In genomic region chr22:49962751-49963646, GRCh38 we compare ENCODE assay signal across 8 cellular contexts. TPM values are rescaled to one million over a fixed set of nuclear protein-coding genes. Genes with fewer than 3 reads are reported as not detected.
DNase-seq lines count a peak whose midpoint lies in the region; ATAC-seq, FAIRE-seq and TF ChIP-seq lines count a peak whose summit lies in the region.

No MANE protein-coding gene starts in this region.

- intact Hi-C loops in HepG2 (cut with micrococcal nuclease; ENCODE audit: unreplicated experiment) = no loop called here

- no peak for ATAC-seq in HepG2
- no peak for ATAC-seq in GM21619 (IDR thresholded peaks at IDR 0.05; ENCODE audit: unreplicated experiment)
- no peak for ATAC-seq in GM21367 (IDR thresholded peaks at IDR 0.05; ENCODE audit: unreplicated experiment)

- no peak for FAIRE-seq in HepG2 (lab: Jason Lieb, UNC)

- no peaks in the 10 kb centered on the region for H3K9me3 ChIP-seq in HepG2 (ENCODE audit: low read length)

- peaks cover 36% of the 10 kb centered on the region for H3K79me2 ChIP-seq in HepG2 (ENCODE audit: insufficient read depth, low read length)

- H3K27ac ChIP-seq in brain microvascular endothelial cell (peak overlapping the region; percentile 87), HepG2 (ENCODE audit: extremely low read length, insufficient read depth, low read length) (peak overlapping the region; percentile 72), temporal lobe (ENCODE audit: low read depth, low read length) (peak overlapping the region; percentile 87)

- H3K4me1 ChIP-seq in HepG2 (ENCODE audit: insufficient read depth, low read length) = peaks cover 75% of the 10 kb centered on the region

- 63% methylated on average over 31 of the region's 63 CpGs for WGBS in HepG2 (ENCODE audit: low lambda C conversion rate)

- peak in 1 of 2 experiments; percentile 4; a peak in 1 of 4 replicates for TF ChIP-seq POLR2A in HepG2 (IDR thresholded peaks at IDR 0.05; ENCODE audit: insufficient read depth in 1 of 2, low read depth in 2 of 2, low read length in 2 of 2)

- DNase-seq in activated gamma-delta T cell treated with Interleukin-2 at 50 U/mL for 16 hours (peak; percentile 4), activated gamma-delta T cell (lab: John Stamatoyannopoulos, UW) (no peak), brain microvascular endothelial cell (no peak), HepG2 (ENCODE audit: low spot score) (no peak), EL (no peak)

- peak overlapping the region; percentile 73 for H3K9ac ChIP-seq in HepG2 (ENCODE audit: insufficient read depth, low read depth, low read length)

- H3K4me3 ChIP-seq in brain microvascular endothelial cell (ENCODE audit: low read depth, low read length) (peak overlapping the region; percentile 70), HepG2 (replicated peaks in 1 of 3; ENCODE audit: insufficient read depth in 1 of 3, low read depth in 2 of 3, low read length in 3 of 3) (peak overlapping the region; percentile 65 to 99 (median 97))

- H4K20me1 ChIP-seq in HepG2 (ENCODE audit: insufficient read depth, low read length) = peaks cover 37% of the 10 kb centered on the region

- POLR2A ChIA-PET in HepG2 (lab: Yijun Ruan, JAX) = interaction anchor here (0.6 to 16.4 kb wide), 6 partner anchors 8 to 32 kb away, joined by 3 to 722 read pairs (median 24); partner anchors contain the start of gene PIM3

- peak overlapping the region; percentile 94 for H3K4me2 ChIP-seq in HepG2 (ENCODE audit: low read depth, low read length)

- TF ChIP-seq CTCF in brain microvascular endothelial cell (IDR thresholded peaks at IDR 0.05; ENCODE audit: low read depth, low read length, missing control alignments) (no peak), HepG2 (CRISPR knock-in tag; IDR thresholded peaks at IDR 0.05) (0 out of 2 replicates have a peak, but pooled peaks have one; percentile 1)

- in situ Hi-C loops in brain microvascular endothelial cell (cut with HindIII; ENCODE audit: low pct_ligation_motif_present, low sequenced_read_pairs) = no loop called here
- in situ Hi-C loops in HepG2 (cut with HindIII; ENCODE audit: extremely low pct_ligation_motif_present, low pct_unique_long_range_greater_than_20kb) = no loop called here

- no peak overlapping the region for H2AFZ ChIP-seq in HepG2 (ENCODE audit: low read length)

- no peak for TF ChIP-seq RAD21 in HepG2 (CRISPR knock-in tag; IDR thresholded peaks at IDR 0.05)

- CTCF ChIA-PET in HepG2 (lab: Yijun Ruan, JAX; ENCODE audit: low intra/inter-chr PET ratio, low total read pairs) = no interaction called here

- H3K27me3 ChIP-seq in brain microvascular endothelial cell (replicated peaks) = no peaks in the 10 kb centered on the region
- H3K27me3 ChIP-seq in HepG2 (ENCODE audit: control insufficient read depth in 1 of 2, insufficient read depth in 2 of 2, low read length in 2 of 2) = no peaks in the 10 kb centered on the region; a peak in 1 of 5 replicates

- BruUV-seq in HepG2 (replicated peaks; lab: Mats Ljungman, UMichigan) = TSS peak; percentile 47

- H3K36me3 ChIP-seq in brain microvascular endothelial cell (replicated peaks) (peaks cover 20% of the 10 kb centered on the region), HepG2 (replicated peaks in 1 of 2; ENCODE audit: control insufficient read depth in 1 of 2, insufficient read depth in 2 of 2, low read length in 2 of 2) (peaks cover 9 to 23% of the 10 kb centered on the region in 2 experiments)

- no peak for TF ChIP-seq EP300 in HepG2 (IDR thresholded peaks at IDR 0.05; ENCODE audit: low read depth in 2 of 2, low read length in 2 of 2)
- no peak for TF ChIP-seq EP300 in HepG2 (CRISPR knock-in tag; IDR thresholded peaks at IDR 0.05; ENCODE audit: borderline replicate concordance)

RNA-seq across cellular contexts. Expression of gene PIM3, which starts 2.4 kb away (rescaled TPM):
- 18.2 and 31.2 TPM in 2 replicates for total RNA-seq in HepG2 (2016; rRNA removed; fragmentation: Illumina TruSeq; extraction: Trizol)
- 12.4 and 12.6 TPM in 2 replicates for total RNA-seq in HepG2 (2016; cell fraction: cytosol; rRNA removed; fragmentation: Illumina TruSeq; extraction: Trizol; ENCODE audit: low read depth)
- total RNA-seq in HepG2 (2016; cell fraction: insoluble cytoplasmic fraction; rRNA removed; fragmentation: Illumina TruSeq; extraction: Trizol) = 17.3 and 32.7 TPM in 2 replicates
- 27.1 and 31.2 TPM in 2 replicates for total RNA-seq in HepG2 (2016; cell fraction: membrane; rRNA removed; fragmentation: Illumina TruSeq; extraction: Trizol)
- total RNA-seq in HepG2 (2016; cell fraction: nucleus; rRNA removed; fragmentation: Illumina TruSeq; extraction: Trizol) = 24.6 and 30.5 TPM in 2 replicates
- 21.6 and 24.1 TPM in 2 replicates for polyA plus RNA-seq in HepG2 (2011; rRNA removed)
- polyA plus RNA-seq in HepG2 (2011; cell fraction: cytosol; rRNA removed) = 21.4 and 47.8 TPM in 2 replicates
- polyA plus RNA-seq in HepG2 (2011; cell fraction: nucleus; rRNA removed) = 121 and 136 TPM in 2 replicates
- 22.6 and 36.4 TPM in 2 replicates for polyA plus RNA-seq in HepG2 (2012)
- 7.3 and 9.3 TPM in 2 replicates for polyA plus RNA-seq in HepG2 (2016; cell fraction: cytosol; fragmentation: Illumina TruSeq; extraction: Trizol; ENCODE audit: low read depth)
- polyA plus RNA-seq in HepG2 (2016; cell fraction: insoluble cytoplasmic fraction; fragmentation: Illumina TruSeq; extraction: Trizol; ENCODE audit: low read depth) = 21.4 and 25.4 TPM in 2 replicates
- 17.2 and 17.8 TPM in 2 replicates for polyA plus RNA-seq in HepG2 (2016; cell fraction: membrane; fragmentation: Illumina TruSeq; extraction: Trizol; ENCODE audit: low read depth)
- polyA plus RNA-seq in HepG2 (2016; cell fraction: nucleus; fragmentation: Illumina TruSeq; extraction: Trizol; ENCODE audit: insufficient read depth, low read depth) = 62.7 and 63.0 TPM in 2 replicates
- 8.8 and 50.3 TPM in 2 replicates for polyA minus RNA-seq in HepG2 (2011; rRNA and poly(A)+ RNA removed; ENCODE audit: low replicate concordance)
- polyA minus RNA-seq in HepG2 (2011; cell fraction: cytosol; rRNA and poly(A)+ RNA removed) = 23.0 and 37.5 TPM in 2 replicates
- polyA minus RNA-seq in HepG2 (2011; cell fraction: nucleus; rRNA and poly(A)+ RNA removed) = 17.0 and 22.8 TPM in 2 replicates
- 8.9 TPM for total RNA-seq in temporal lobe

RNA-seq across cellular contexts. Expression of gene CRELD2, which starts 44.6 kb away (rescaled TPM):
- total RNA-seq in HepG2 (2016; rRNA removed; fragmentation: Illumina TruSeq; extraction: Trizol) (19.6 and 44.7 TPM in 2 replicates), temporal lobe (8.6 TPM)
- total RNA-seq in HepG2 (2016; cell fraction: cytosol; rRNA removed; fragmentation: Illumina TruSeq; extraction: Trizol; ENCODE audit: low read depth) = 22.4 and 24.2 TPM in 2 replicates
- total RNA-seq in HepG2 (2016; cell fraction: insoluble cytoplasmic fraction; rRNA removed; fragmentation: Illumina TruSeq; extraction: Trizol) = 18.8 and 46.8 TPM in 2 replicates
- 27.6 and 29.9 TPM in 2 replicates for total RNA-seq in HepG2 (2016; cell fraction: membrane; rRNA removed; fragmentation: Illumina TruSeq; extraction: Trizol)
- 35.5 and 40.6 TPM in 2 replicates for total RNA-seq in HepG2 (2016; cell fraction: nucleus; rRNA removed; fragmentation: Illumina TruSeq; extraction: Trizol)
- 17.2 and 20.2 TPM in 2 replicates for polyA plus RNA-seq in HepG2 (2011; rRNA removed)
- polyA plus RNA-seq in HepG2 (2011; cell fraction: cytosol; rRNA removed) = 16.7 and 25.6 TPM in 2 replicates
- 44.2 and 48.8 TPM in 2 replicates for polyA plus RNA-seq in HepG2 (2011; cell fraction: nucleus; rRNA removed)
- polyA plus RNA-seq in HepG2 (2012) = 9.4 and 10.2 TPM in 2 replicates
- polyA plus RNA-seq in HepG2 (2016; cell fraction: cytosol; fragmentation: Illumina TruSeq; extraction: Trizol; ENCODE audit: low read depth) = 25.8 and 29.9 TPM in 2 replicates
- 22.7 and 25.1 TPM in 2 replicates for polyA plus RNA-seq in HepG2 (2016; cell fraction: insoluble cytoplasmic fraction; fragmentation: Illumina TruSeq; extraction: Trizol; ENCODE audit: low read depth)
- polyA plus RNA-seq in HepG2 (2016; cell fraction: membrane; fragmentation: Illumina TruSeq; extraction: Trizol; ENCODE audit: low read depth) = 26.9 and 27.0 TPM in 2 replicates
- polyA plus RNA-seq in HepG2 (2016; cell fraction: nucleus; fragmentation: Illumina TruSeq; extraction: Trizol; ENCODE audit: insufficient read depth, low read depth) = 89.1 and 100 TPM in 2 replicates
- polyA minus RNA-seq in HepG2 (2011; rRNA and poly(A)+ RNA removed; ENCODE audit: low replicate concordance) = 6.9 and 14.7 TPM in 2 replicates
- 4.4 and 5.2 TPM in 2 replicates for polyA minus RNA-seq in HepG2 (2011; cell fraction: cytosol; rRNA and poly(A)+ RNA removed)
- 4.5 and 4.7 TPM in 2 replicates for polyA minus RNA-seq in HepG2 (2011; cell fraction: nucleus; rRNA and poly(A)+ RNA removed)

RNA-seq across cellular contexts. Expression of gene ALG12, which starts 44.8 kb away (rescaled TPM):
- total RNA-seq in HepG2 (2016; rRNA removed; fragmentation: Illumina TruSeq; extraction: Trizol) = 6.6 and 15.8 TPM in 2 replicates
- total RNA-seq in HepG2 (2016; cell fraction: cytosol; rRNA removed; fragmentation: Illumina TruSeq; extraction: Trizol; ENCODE audit: low read depth) = 1.5 and 3.0 TPM in 2 replicates
- 6.8 and 15.6 TPM in 2 replicates for total RNA-seq in HepG2 (2016; cell fraction: insoluble cytoplasmic fraction; rRNA removed; fragmentation: Illumina TruSeq; extraction: Trizol)
- total RNA-seq in HepG2 (2016; cell fraction: membrane; rRNA removed; fragmentation: Illumina TruSeq; extraction: Trizol) = 6.4 and 10.5 TPM in 2 replicates
- 10.6 and 14.2 TPM in 2 replicates for total RNA-seq in HepG2 (2016; cell fraction: nucleus; rRNA removed; fragmentation: Illumina TruSeq; extraction: Trizol)
- polyA plus RNA-seq in HepG2 (2011; rRNA removed) = 7.8 and 9.5 TPM in 2 replicates
- polyA plus RNA-seq in HepG2 (2011; cell fraction: cytosol; rRNA removed) = 5.9 and 6.1 TPM in 2 replicates
- polyA plus RNA-seq in HepG2 (2011; cell fraction: nucleus; rRNA removed) = 25.1 and 26.7 TPM in 2 replicates
- 9.4 and 10.0 TPM in 2 replicates for polyA plus RNA-seq in HepG2 (2012)
- polyA plus RNA-seq in HepG2 (2016; cell fraction: cytosol; fragmentation: Illumina TruSeq; extraction: Trizol; ENCODE audit: low read depth) = 2.9 and 3.3 TPM in 2 replicates
- 6.1 and 6.8 TPM in 2 replicates for polyA plus RNA-seq in HepG2 (2016; cell fraction: insoluble cytoplasmic fraction; fragmentation: Illumina TruSeq; extraction: Trizol; ENCODE audit: low read depth)
- 5.6 and 6.9 TPM in 2 replicates for polyA plus RNA-seq in HepG2 (2016; cell fraction: membrane; fragmentation: Illumina TruSeq; extraction: Trizol; ENCODE audit: low read depth)
- 26.3 and 30.4 TPM in 2 replicates for polyA plus RNA-seq in HepG2 (2016; cell fraction: nucleus; fragmentation: Illumina TruSeq; extraction: Trizol; ENCODE audit: insufficient read depth, low read depth)
- polyA minus RNA-seq in HepG2 (2011; rRNA and poly(A)+ RNA removed; ENCODE audit: low replicate concordance) = 5.8 and 12.8 TPM in 2 replicates
- 5.7 and 7.1 TPM in 2 replicates for polyA minus RNA-seq in HepG2 (2011; cell fraction: cytosol; rRNA and poly(A)+ RNA removed)
- polyA minus RNA-seq in HepG2 (2011; cell fraction: nucleus; rRNA and poly(A)+ RNA removed) = 3.4 and 4.5 TPM in 2 replicates
- 5.4 TPM for total RNA-seq in temporal lobe

RNA-seq across cellular contexts. Expression of gene IL17REL, which starts 49.6 kb away (rescaled TPM):
- total RNA-seq in HepG2 (2016; rRNA removed; fragmentation: Illumina TruSeq; extraction: Trizol) = not detected in 2 replicates
- not detected in 2 replicates for total RNA-seq in HepG2 (2016; cell fraction: cytosol; rRNA removed; fragmentation: Illumina TruSeq; extraction: Trizol; ENCODE audit: low read depth)
- total RNA-seq in HepG2 (2016; cell fraction: insoluble cytoplasmic fraction; rRNA removed; fragmentation: Illumina TruSeq; extraction: Trizol) = not detected in 2 replicates
- not detected in 2 replicates for total RNA-seq in HepG2 (2016; cell fraction: membrane; rRNA removed; fragmentation: Illumina TruSeq; extraction: Trizol)
- not detected in 2 replicates for total RNA-seq in HepG2 (2016; cell fraction: nucleus; rRNA removed; fragmentation: Illumina TruSeq; extraction: Trizol)
- polyA plus RNA-seq in HepG2 (2011; rRNA removed) = not detected in 2 replicates
- polyA plus RNA-seq in HepG2 (2011; cell fraction: cytosol; rRNA removed) = not detected in 2 replicates
- polyA plus RNA-seq in HepG2 (2011; cell fraction: nucleus; rRNA removed) = not detected in 2 replicates
- not detected in 2 replicates for polyA plus RNA-seq in HepG2 (2012)
- polyA plus RNA-seq in HepG2 (2016; cell fraction: cytosol; fragmentation: Illumina TruSeq; extraction: Trizol; ENCODE audit: low read depth) = not detected in 2 replicates
- polyA plus RNA-seq in HepG2 (2016; cell fraction: insoluble cytoplasmic fraction; fragmentation: Illumina TruSeq; extraction: Trizol; ENCODE audit: low read depth) = not detected in 2 replicates
- polyA plus RNA-seq in HepG2 (2016; cell fraction: membrane; fragmentation: Illumina TruSeq; extraction: Trizol; ENCODE audit: low read depth) = not detected in 2 replicates
- not detected in 2 replicates for polyA plus RNA-seq in HepG2 (2016; cell fraction: nucleus; fragmentation: Illumina TruSeq; extraction: Trizol; ENCODE audit: insufficient read depth, low read depth)
- 0.07 TPM in 1 of 2 replicates, not detected in the other for polyA minus RNA-seq in HepG2 (2011; rRNA and poly(A)+ RNA removed; ENCODE audit: low replicate concordance)
- polyA minus RNA-seq in HepG2 (2011; cell fraction: cytosol; rRNA and poly(A)+ RNA removed) = not detected in 2 replicates
- polyA minus RNA-seq in HepG2 (2011; cell fraction: nucleus; rRNA and poly(A)+ RNA removed) = not detected in 2 replicates
- 0.25 TPM for total RNA-seq in temporal lobe
